15 cellular contexts compared by ENCODE assay signal in the genomic region with DNA sequence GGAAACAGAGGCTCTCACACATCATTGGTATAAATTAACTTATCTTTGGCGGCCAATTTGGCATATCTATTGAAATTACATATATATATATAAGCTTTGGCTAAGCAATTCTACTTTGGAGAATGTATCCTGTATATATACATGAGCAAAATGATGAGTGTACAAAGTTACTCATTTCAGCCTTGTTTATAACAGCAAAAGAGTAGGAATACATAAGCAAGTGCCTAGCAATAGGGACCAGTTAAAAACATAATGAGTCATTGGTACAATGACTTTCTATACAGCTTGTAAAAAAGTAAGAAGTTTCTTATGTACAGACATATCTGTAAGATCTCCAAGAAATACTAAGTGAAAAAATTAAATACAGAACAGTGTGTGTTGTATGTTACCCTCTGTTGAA.
"Had no signal": no experiment of that assay in that cellular context is flagged by ENCODE, and none has a peak within 500 bp of the region (broad histone marks: within the 10 kb centered on the region; RNA-seq: fewer than 3 reads in every experiment).

No MANE protein-coding gene starts in this region.

- H3K36me3 ChIP-seq: gastroesophageal sphincter, heart left ventricle, ovary, stomach had no signal

- H3K27ac ChIP-seq: gastroesophageal sphincter, heart left ventricle, ovary, psoas muscle, skin epidermis, stomach had no signal

- ATAC-seq: activated CD8-positive, alpha-beta memory T cell treated with anti-CD3 and anti-CD28 coated beads, Interleukin-2, amount 10 ng/mL, durations not matched to agents 7 days and 5 days; gastroesophageal sphincter; heart left ventricle; mucosa of descending colon; psoas muscle; right cardiac atrium had no signal

- H3K4me3 ChIP-seq: gastroesophageal sphincter, heart left ventricle, mucosa of descending colon, ovary, psoas muscle, skin epidermis, stomach had no signal

- DNase-seq: activated CD4-positive, alpha-beta memory T cell treated with anti-CD3 and anti-CD28 coated beads, Interleukin-2, amount 10 ng/mL, durations not matched to agents 7 days and 5 days; activated CD4-positive, alpha-beta T cell treated with anti-CD3 and anti-CD28 coated beads for 4 hours; activated CD8-positive, alpha-beta memory T cell treated with anti-CD3 and anti-CD28 coated beads, Interleukin-2, amount 10 ng/mL, durations not matched to agents 7 days and 5 days; activated naive CD4-positive, alpha-beta T cell treated with anti-CD3 and anti-CD28 coated beads for 36 hours; heart left ventricle; mucosa of descending colon; naive B cell; ovary; psoas muscle; right cardiac atrium; stimulated activated CD4-positive, alpha-beta T cell treated with anti-CD3 and anti-CD28 coated beads, Interleukin-15, amount 100 ng/mL, for 24 hours; stimulated activated CD4-positive, alpha-beta T cell treated with anti-CD3 and anti-CD28 coated beads, Interleukin-4, amount 100 ng/mL, for 1 hour; stomach had no signal

- H3K9me3 ChIP-seq: gastroesophageal sphincter, heart left ventricle, mucosa of descending colon, ovary, psoas muscle, stomach had no signal

- H3K27me3 ChIP-seq: gastroesophageal sphincter, heart left ventricle, ovary, stomach had no signal
